In the genomic region with DNA sequence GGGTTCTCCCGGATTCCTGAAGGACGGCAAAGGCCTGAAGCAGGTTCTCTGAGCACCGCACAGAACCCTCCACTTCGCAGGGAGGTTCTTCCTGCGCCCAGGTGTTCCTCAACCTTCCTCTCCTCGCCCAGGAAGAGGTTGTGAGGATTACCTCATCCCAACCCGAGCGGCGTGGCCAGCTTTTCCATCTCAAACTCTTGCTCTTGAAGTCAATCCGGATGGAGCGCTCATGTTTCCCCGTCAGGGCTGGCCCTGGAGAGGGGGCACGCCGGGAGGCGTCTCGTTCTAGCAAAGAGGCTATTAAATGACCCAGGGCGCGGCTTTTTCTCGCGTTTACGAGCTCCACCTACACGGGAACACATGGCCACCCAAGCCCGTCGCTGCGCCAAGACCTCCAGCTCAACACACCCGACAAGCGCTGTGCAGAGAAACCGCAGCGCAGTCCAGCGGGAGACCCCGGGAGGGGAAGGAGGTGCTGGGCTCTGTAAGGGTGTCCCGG, we compare ENCODE assay signal across 2 cellular contexts.
TF ChIP-seq lines count a peak whose summit lies in the region.

No MANE protein-coding gene starts in this region.

TF ChIP-seq in HEK293, 187 proteins besides CTCF, POLR2A, EP300 and RAD21 (continued from another document):
- no peak for TF ChIP-seq ZNF311 (tag by site-specific recombination; IDR thresholded peaks at IDR 0.05; ENCODE audit: borderline replicate concordance)
- TF ChIP-seq, protein P1, sequence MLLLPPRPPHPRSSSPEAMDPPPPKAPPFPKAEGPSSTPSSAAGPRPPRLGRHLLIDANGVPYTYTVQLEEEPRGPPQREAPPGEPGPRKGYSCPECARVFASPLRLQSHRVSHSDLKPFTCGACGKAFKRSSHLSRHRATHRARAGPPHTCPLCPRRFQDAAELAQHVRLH (tag by site-specific recombination; IDR thresholded peaks at IDR 0.05): no peak
- no peak for TF ChIP-seq ZNF610 (tag by site-specific recombination; IDR thresholded peaks at IDR 0.05; ENCODE audit: borderline replicate concordance)

TF ChIP-seq in HepG2, 621 proteins besides CTCF, POLR2A, EP300 and RAD21 (continued from another document and continues in another):
- TF ChIP-seq PRMT3 (CRISPR knock-in tag; IDR thresholded peaks at IDR 0.05; ENCODE audit: borderline replicate concordance, low read depth): no peak; the same call in 1 of the 2 replicates
- TF ChIP-seq, protein P2, sequence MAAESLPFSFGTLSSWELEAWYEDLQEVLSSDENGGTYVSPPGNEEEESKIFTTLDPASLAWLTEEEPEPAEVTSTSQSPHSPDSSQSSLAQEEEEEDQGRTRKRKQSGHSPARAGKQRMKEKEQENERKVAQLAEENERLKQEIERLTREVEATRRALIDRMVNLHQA (CRISPR knock-in tag; IDR thresholded peaks at IDR 0.05): no peak; the same call in 1 of the 2 replicates
- TF ChIP-seq KLF6 (CRISPR knock-in tag; IDR thresholded peaks at IDR 0.05): 0 out of 2 replicates have a peak, but pooled peaks have one; percentile 22
- TF ChIP-seq, protein P3, sequence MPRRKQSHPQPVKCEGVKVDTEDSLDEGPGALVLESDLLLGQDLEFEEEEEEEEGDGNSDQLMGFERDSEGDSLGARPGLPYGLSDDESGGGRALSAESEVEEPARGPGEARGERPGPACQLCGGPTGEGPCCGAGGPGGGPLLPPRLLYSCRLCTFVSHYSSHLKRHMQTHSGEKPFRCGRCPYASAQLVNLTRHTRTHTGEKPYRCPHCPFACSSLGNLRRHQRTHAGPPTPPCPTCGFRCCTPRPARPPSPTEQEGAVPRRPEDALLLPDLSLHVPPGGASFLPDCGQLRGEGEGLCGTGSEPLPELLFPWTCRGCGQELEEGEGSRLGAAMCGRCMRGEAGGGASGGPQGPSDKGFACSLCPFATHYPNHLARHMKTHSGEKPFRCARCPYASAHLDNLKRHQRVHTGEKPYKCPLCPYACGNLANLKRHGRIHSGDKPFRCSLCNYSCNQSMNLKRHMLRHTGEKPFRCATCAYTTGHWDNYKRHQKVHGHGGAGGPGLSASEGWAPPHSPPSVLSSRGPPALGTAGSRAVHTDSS (CRISPR knock-in tag; conservative IDR thresholded peaks at IDR 0.05): no peak
- TF ChIP-seq MBNL3 (CRISPR knock-in tag; conservative IDR thresholded peaks at IDR 0.05): no peak
- TF ChIP-seq BHLHE40 (IDR thresholded peaks at IDR 0.05; ENCODE audit: low read length): 0 out of 2 replicates have a peak, but pooled peaks have one; percentile 2
- TF ChIP-seq, protein P4, sequence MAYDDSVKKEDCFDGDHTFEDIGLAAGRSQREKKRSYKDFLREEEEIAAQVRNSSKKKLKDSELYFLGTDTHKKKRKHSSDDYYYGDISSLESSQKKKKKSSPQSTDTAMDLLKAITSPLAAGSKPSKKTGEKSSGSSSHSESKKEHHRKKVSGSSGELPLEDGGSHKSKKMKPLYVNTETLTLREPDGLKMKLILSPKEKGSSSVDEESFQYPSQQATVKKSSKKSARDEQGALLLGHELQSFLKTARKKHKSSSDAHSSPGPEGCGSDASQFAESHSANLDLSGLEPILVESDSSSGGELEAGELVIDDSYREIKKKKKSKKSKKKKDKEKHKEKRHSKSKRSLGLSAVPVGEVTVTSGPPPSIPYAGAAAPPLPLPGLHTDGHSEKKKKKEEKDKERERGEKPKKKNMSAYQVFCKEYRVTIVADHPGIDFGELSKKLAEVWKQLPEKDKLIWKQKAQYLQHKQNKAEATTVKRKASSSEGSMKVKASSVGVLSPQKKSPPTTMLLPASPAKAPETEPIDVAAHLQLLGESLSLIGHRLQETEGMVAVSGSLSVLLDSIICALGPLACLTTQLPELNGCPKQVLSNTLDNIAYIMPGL (CRISPR knock-in tag; IDR thresholded peaks at IDR 0.05; ENCODE audit: borderline replicate concordance in 1 of 2, low read depth in 1 of 2): 0 out of 4 replicates have a peak, but pooled peaks of 1 of the 2 experiments have one; percentile 14
- TF ChIP-seq, protein P5, sequence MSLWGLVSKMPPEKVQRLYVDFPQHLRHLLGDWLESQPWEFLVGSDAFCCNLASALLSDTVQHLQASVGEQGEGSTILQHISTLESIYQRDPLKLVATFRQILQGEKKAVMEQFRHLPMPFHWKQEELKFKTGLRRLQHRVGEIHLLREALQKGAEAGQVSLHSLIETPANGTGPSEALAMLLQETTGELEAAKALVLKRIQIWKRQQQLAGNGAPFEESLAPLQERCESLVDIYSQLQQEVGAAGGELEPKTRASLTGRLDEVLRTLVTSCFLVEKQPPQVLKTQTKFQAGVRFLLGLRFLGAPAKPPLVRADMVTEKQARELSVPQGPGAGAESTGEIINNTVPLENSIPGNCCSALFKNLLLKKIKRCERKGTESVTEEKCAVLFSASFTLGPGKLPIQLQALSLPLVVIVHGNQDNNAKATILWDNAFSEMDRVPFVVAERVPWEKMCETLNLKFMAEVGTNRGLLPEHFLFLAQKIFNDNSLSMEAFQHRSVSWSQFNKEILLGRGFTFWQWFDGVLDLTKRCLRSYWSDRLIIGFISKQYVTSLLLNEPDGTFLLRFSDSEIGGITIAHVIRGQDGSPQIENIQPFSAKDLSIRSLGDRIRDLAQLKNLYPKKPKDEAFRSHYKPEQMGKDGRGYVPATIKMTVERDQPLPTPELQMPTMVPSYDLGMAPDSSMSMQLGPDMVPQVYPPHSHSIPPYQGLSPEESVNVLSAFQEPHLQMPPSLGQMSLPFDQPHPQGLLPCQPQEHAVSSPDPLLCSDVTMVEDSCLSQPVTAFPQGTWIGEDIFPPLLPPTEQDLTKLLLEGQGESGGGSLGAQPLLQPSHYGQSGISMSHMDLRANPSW (CRISPR knock-in tag; IDR thresholded peaks at IDR 0.05; ENCODE audit: borderline replicate concordance): 0 out of 2 replicates have a peak, but pooled peaks have one; percentile 26
- peak; percentile 95 for TF ChIP-seq PTBP1 (IDR thresholded peaks at IDR 0.05; ENCODE audit: low read depth, low read length, poor library complexity, severe bottlenecking)
- TF ChIP-seq, protein P6, sequence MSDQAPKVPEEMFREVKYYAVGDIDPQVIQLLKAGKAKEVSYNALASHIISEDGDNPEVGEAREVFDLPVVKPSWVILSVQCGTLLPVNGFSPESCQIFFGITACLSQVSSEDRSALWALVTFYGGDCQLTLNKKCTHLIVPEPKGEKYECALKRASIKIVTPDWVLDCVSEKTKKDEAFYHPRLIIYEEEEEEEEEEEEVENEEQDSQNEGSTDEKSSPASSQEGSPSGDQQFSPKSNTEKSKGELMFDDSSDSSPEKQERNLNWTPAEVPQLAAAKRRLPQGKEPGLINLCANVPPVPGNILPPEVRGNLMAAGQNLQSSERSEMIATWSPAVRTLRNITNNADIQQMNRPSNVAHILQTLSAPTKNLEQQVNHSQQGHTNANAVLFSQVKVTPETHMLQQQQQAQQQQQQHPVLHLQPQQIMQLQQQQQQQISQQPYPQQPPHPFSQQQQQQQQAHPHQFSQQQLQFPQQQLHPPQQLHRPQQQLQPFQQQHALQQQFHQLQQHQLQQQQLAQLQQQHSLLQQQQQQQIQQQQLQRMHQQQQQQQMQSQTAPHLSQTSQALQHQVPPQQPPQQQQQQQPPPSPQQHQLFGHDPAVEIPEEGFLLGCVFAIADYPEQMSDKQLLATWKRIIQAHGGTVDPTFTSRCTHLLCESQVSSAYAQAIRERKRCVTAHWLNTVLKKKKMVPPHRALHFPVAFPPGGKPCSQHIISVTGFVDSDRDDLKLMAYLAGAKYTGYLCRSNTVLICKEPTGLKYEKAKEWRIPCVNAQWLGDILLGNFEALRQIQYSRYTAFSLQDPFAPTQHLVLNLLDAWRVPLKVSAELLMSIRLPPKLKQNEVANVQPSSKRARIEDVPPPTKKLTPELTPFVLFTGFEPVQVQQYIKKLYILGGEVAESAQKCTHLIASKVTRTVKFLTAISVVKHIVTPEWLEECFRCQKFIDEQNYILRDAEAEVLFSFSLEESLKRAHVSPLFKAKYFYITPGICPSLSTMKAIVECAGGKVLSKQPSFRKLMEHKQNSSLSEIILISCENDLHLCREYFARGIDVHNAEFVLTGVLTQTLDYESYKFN (CRISPR knock-in tag; conservative IDR thresholded peaks at IDR 0.05): no peak
- no peak for TF ChIP-seq TEAD2 (CRISPR knock-in tag; IDR thresholded peaks at IDR 0.05)
- peak; percentile 47; the same call in 1 of the 2 replicates for TF ChIP-seq GZF1 (CRISPR knock-in tag; IDR thresholded peaks at IDR 0.05)
- TF ChIP-seq, protein P7, sequence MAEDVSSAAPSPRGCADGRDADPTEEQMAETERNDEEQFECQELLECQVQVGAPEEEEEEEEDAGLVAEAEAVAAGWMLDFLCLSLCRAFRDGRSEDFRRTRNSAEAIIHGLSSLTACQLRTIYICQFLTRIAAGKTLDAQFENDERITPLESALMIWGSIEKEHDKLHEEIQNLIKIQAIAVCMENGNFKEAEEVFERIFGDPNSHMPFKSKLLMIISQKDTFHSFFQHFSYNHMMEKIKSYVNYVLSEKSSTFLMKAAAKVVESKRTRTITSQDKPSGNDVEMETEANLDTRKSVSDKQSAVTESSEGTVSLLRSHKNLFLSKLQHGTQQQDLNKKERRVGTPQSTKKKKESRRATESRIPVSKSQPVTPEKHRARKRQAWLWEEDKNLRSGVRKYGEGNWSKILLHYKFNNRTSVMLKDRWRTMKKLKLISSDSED (CRISPR knock-in tag; IDR thresholded peaks at IDR 0.05): no peak
- no peak for TF ChIP-seq SIN3B (IDR thresholded peaks at IDR 0.05; ENCODE audit: low read length)
- no peak for TF ChIP-seq SP4 (CRISPR knock-in tag; IDR thresholded peaks at IDR 0.05)
- TF ChIP-seq JARID2 (CRISPR knock-in tag; IDR thresholded peaks at IDR 0.05; ENCODE audit: insufficient replicate concordance): peak; percentile 48
- 0 out of 2 replicates have a peak, but pooled peaks have one; percentile 68 for TF ChIP-seq TOPORS (CRISPR knock-in tag; IDR thresholded peaks at IDR 0.05)
- no peak for TF ChIP-seq ZNF841 (CRISPR knock-in tag; IDR thresholded peaks at IDR 0.05; ENCODE audit: borderline replicate concordance)
- TF ChIP-seq ZNF282 (IDR thresholded peaks at IDR 0.05; ENCODE audit: partially characterized antibody): no peak
- no peak for TF ChIP-seq ZNF788 (CRISPR knock-in tag; IDR thresholded peaks at IDR 0.05; ENCODE audit: borderline replicate concordance)
- no peak for TF ChIP-seq MATR3 (CRISPR knock-in tag; IDR thresholded peaks at IDR 0.05)
- no peak for TF ChIP-seq RORA (CRISPR knock-in tag; IDR thresholded peaks at IDR 0.05)
- TF ChIP-seq POLR2AphosphoS2 (IDR thresholded peaks at IDR 0.05; ENCODE audit: low read depth, low read length): 0 out of 2 replicates have a peak, but pooled peaks have one; percentile 1
- TF ChIP-seq, protein P8, sequence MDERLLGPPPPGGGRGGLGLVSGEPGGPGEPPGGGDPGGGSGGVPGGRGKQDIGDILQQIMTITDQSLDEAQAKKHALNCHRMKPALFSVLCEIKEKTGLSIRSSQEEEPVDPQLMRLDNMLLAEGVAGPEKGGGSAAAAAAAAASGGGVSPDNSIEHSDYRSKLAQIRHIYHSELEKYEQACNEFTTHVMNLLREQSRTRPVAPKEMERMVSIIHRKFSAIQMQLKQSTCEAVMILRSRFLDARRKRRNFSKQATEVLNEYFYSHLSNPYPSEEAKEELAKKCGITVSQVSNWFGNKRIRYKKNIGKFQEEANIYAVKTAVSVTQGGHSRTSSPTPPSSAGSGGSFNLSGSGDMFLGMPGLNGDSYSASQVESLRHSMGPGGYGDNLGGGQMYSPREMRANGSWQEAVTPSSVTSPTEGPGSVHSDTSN (CRISPR knock-in tag; IDR thresholded peaks at IDR 0.05): no peak
- TF ChIP-seq ATAD3A (CRISPR knock-in tag; IDR thresholded peaks at IDR 0.05): no peak
- no peak for TF ChIP-seq ZKSCAN5 (CRISPR knock-in tag; IDR thresholded peaks at IDR 0.05)
- TF ChIP-seq ZNF703 (CRISPR knock-in tag; IDR thresholded peaks at IDR 0.05; ENCODE audit: borderline replicate concordance): no peak
- TF ChIP-seq, protein P9, sequence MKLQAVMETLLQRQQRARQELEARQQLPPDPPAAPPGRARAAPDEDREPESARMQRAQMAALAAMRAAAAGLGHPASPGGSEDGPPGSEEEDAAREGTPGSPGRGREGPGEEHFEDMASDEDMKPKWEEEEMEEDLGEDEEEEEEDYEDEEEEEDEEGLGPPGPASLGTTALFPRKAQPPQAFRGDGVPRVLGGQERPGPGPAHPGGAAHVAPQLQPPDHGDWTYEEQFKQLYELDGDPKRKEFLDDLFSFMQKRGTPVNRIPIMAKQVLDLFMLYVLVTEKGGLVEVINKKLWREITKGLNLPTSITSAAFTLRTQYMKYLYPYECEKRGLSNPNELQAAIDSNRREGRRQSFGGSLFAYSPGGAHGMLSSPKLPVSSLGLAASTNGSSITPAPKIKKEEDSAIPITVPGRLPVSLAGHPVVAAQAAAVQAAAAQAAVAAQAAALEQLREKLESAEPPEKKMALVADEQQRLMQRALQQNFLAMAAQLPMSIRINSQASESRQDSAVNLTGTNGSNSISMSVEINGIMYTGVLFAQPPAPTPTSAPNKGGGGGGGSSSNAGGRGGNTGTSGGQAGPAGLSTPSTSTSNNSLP (IDR thresholded peaks at IDR 0.05; ENCODE audit: low read depth, low read length): 0 out of 2 replicates have a peak, but pooled peaks have one; percentile 3
- no peak for TF ChIP-seq ZFP41 (CRISPR knock-in tag; IDR thresholded peaks at IDR 0.05; ENCODE audit: borderline replicate concordance)
- 0 out of 2 replicates have a peak, but pooled peaks have one; percentile 23 for TF ChIP-seq ZNF333 (CRISPR knock-in tag; IDR thresholded peaks at IDR 0.05; ENCODE audit: borderline replicate concordance)
- no peak for TF ChIP-seq FIP1L1 (IDR thresholded peaks at IDR 0.05; ENCODE audit: borderline replicate concordance, insufficient read depth, low read depth, low read length)
- TF ChIP-seq, protein P10, sequence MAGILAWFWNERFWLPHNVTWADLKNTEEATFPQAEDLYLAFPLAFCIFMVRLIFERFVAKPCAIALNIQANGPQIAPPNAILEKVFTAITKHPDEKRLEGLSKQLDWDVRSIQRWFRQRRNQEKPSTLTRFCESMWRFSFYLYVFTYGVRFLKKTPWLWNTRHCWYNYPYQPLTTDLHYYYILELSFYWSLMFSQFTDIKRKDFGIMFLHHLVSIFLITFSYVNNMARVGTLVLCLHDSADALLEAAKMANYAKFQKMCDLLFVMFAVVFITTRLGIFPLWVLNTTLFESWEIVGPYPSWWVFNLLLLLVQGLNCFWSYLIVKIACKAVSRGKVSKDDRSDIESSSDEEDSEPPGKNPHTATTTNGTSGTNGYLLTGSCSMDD (CRISPR knock-in tag; IDR thresholded peaks at IDR 0.05): 0 out of 2 replicates have a peak, but pooled peaks have one; percentile 44
- no peak for TF ChIP-seq ZNF672 (CRISPR knock-in tag; IDR thresholded peaks at IDR 0.05)
- no peak for TF ChIP-seq ZKSCAN8 (CRISPR knock-in tag; IDR thresholded peaks at IDR 0.05; ENCODE audit: borderline replicate concordance)
- TF ChIP-seq ZNF274 (CRISPR knock-in tag; IDR thresholded peaks at IDR 0.05): no peak
- TF ChIP-seq CHCHD3 (CRISPR knock-in tag; IDR thresholded peaks at IDR 0.05): peak; percentile 83; the same call in 1 of the 2 replicates
- no peak for TF ChIP-seq PHF20 (CRISPR knock-in tag; IDR thresholded peaks at IDR 0.05)
- no peak; the same call in 1 of the 2 replicates for TF ChIP-seq SSRP1 (CRISPR knock-in tag; IDR thresholded peaks at IDR 0.05)
- TF ChIP-seq ZNF382 (CRISPR knock-in tag; IDR thresholded peaks at IDR 0.05; ENCODE audit: borderline replicate concordance): no peak
- no peak for TF ChIP-seq ZNF772 (CRISPR knock-in tag; IDR thresholded peaks at IDR 0.05)
- TF ChIP-seq, protein P11, sequence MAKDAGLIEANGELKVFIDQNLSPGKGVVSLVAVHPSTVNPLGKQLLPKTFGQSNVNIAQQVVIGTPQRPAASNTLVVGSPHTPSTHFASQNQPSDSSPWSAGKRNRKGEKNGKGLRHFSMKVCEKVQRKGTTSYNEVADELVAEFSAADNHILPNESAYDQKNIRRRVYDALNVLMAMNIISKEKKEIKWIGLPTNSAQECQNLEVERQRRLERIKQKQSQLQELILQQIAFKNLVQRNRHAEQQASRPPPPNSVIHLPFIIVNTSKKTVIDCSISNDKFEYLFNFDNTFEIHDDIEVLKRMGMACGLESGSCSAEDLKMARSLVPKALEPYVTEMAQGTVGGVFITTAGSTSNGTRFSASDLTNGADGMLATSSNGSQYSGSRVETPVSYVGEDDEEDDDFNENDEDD (CRISPR knock-in tag; IDR thresholded peaks at IDR 0.05; ENCODE audit: borderline replicate concordance): no peak
